ENCODE assay signal across 12 cellular contexts in the genomic region with DNA sequence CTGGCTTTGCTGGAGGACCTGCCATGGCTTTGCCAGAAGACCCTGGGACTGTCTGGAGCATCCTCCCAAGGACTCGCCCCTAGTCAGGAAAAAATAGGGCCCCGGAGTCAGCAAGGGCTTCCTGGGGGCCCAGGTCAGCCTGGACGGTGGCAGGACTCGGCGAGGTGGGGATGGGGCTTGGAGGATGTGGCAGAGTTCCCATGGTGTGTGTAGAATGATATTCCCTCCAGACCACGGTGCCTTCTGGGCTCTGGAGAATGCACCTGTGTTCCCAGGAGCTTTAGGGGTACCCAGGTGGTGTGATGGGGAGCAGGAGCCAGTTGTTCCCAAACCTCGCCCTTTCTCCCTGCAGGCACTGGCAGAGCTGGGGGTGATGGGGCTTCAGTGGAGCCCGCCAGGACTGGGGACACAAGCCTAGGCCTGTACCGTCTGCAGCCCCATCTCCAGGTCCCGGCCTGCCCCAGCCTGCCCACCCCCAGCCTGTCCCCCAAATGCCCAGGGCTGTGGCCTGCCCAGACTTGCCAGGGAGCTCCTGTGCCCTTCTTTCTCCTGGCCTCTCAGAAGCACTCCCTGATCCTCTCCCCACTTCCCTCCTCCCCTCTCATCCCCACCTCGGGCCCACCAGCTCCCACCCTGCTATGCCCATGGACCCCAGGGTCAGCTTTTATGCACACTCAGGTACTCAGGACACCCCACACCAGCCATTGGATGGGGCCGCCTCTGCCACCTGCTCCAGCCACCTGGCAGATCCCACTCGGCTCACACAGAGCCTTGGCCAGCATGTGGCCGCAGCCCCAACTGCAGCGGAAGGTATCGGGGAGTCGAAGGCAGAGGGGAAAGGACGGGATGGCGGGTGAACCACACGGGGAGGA.
DNase-seq lines count a peak whose midpoint lies in the region; ATAC-seq and TF ChIP-seq lines count a peak whose summit lies in the region.
"Had no signal": no experiment of that assay in that cellular context is flagged by ENCODE, and none has a peak within 500 bp of the region (broad histone marks: within the 10 kb centered on the region; RNA-seq: fewer than 3 reads in every experiment).

No MANE protein-coding gene starts in this region.

- H3K27ac Mint-ChIP-seq in GM23338 (no peak overlapping the region), glutamatergic neuron (ENCODE audit: unreplicated experiment) (no peak overlapping the region), immature natural killer cell (no peak overlapping the region)
- H3K27ac Mint-ChIP-seq: dendritic cell treated with granulocyte-macrophage colony-stimulating factor and Interleukin-4, amounts not matched to agents 40 ng/mL and 50 ng/mL, for 4 days had no signal

- H3K4me1 Mint-ChIP-seq in GM23338 (peaks cover 19% of the 10 kb centered on the region), glutamatergic neuron (ENCODE audit: low read depth, unreplicated experiment) (peaks cover 25% of the 10 kb centered on the region), immature natural killer cell (peaks cover 0 to 1% of the 10 kb centered on the region in 2 donors)

- no peak for DNase-seq in GM23338 (ENCODE audit: low spot score)
- peak; percentile 45 for DNase-seq in RWPE2 (ENCODE audit: low spot score)
- DNase-seq in glutamatergic neuron: peak; percentile 22
- DNase-seq in posterior vena cava (ENCODE audit: low spot score): peak; percentile 70
- DNase-seq in immature natural killer cell: no peak
- DNase-seq: NCI-H1048 had no signal

- H3K27ac ChIP-seq in GM23338 (ENCODE audit: low read depth) (no peak overlapping the region), RWPE2 (ENCODE audit: poor library complexity, severe bottlenecking) (no peak overlapping the region)

- H2AFZ ChIP-seq in GM23338: no peak overlapping the region

- ATAC-seq in GM23338 (peak; percentile 33), RWPE2 (ENCODE audit: low read depth) (peak; percentile 47), HG03354 (IDR thresholded peaks at IDR 0.05; ENCODE audit: poor library complexity, severe bottlenecking, unreplicated experiment) (no peak), HG03565 (IDR thresholded peaks at IDR 0.05; ENCODE audit: unreplicated experiment) (no peak)
- ATAC-seq: Panc1; stimulated activated naive CD8-positive, alpha-beta T cell treated with anti-CD3 and anti-CD28 coated beads, Interleukin-15, amount 100 ng/mL, for 72 hours had no signal

- no peak overlapping the region for H3K4me2 ChIP-seq in GM23338

- H3K9me3 Mint-ChIP-seq in GM23338 (peaks cover 13% of the 10 kb centered on the region), glutamatergic neuron (ENCODE audit: unreplicated experiment) (peaks cover 8% of the 10 kb centered on the region), immature natural killer cell (no peaks in the 10 kb centered on the region)
- H3K9me3 Mint-ChIP-seq: CD4-positive, CD25-positive, alpha-beta regulatory T cell; dendritic cell treated with granulocyte-macrophage colony-stimulating factor and Interleukin-4, amounts not matched to agents 40 ng/mL and 50 ng/mL, for 4 days; stimulated activated naive CD8-positive, alpha-beta T cell treated with anti-CD3 and anti-CD28 coated beads, Interleukin-15, amount 100 ng/mL, for 72 hours had no signal

- intact Hi-C loops in posterior vena cava (cut with DNase I): no loop called here

- H3K27me3 ChIP-seq in GM23338 (ENCODE audit: insufficient read depth) (peaks cover 2% of the 10 kb centered on the region; the same call in 1 of the 2 replicates), RWPE2 (ENCODE audit: insufficient read depth, poor library complexity, severe bottlenecking) (no peaks in the 10 kb centered on the region)

- no peaks in the 10 kb centered on the region for H4K20me1 ChIP-seq in GM23338 (replicated peaks; ENCODE audit: insufficient read depth)

- H3K79me2 ChIP-seq in GM23338 (replicated peaks; ENCODE audit: insufficient read depth): no peaks in the 10 kb centered on the region

- H3K9me2 ChIP-seq in GM23338 (ENCODE audit: insufficient read depth): no peaks in the 10 kb centered on the region

- no peaks in the 10 kb centered on the region for H3F3A ChIP-seq in GM23338 (replicated peaks; ENCODE audit: low read depth)

- TF ChIP-seq CTCF in GM23338 (conservative IDR thresholded peaks at IDR 0.05; ENCODE audit: low read depth in 2 of 2) (no peak), RWPE2 (IDR thresholded peaks at IDR 0.05; ENCODE audit: poor library complexity, severe bottlenecking) (no peak), glutamatergic neuron (IDR thresholded peaks at IDR 0.05; ENCODE audit: partially characterized antibody, unreplicated experiment) (no peak)

- H3K27me3 Mint-ChIP-seq in GM23338 (ENCODE audit: insufficient read depth, low read depth, poor library complexity) (peaks cover 34% of the 10 kb centered on the region), glutamatergic neuron (ENCODE audit: unreplicated experiment) (peaks cover 3% of the 10 kb centered on the region), immature natural killer cell (ENCODE audit: low read depth in 3 of 3) (peaks cover 5 to 6% (median 6%) of the 10 kb centered on the region in 3 donors)
- H3K27me3 Mint-ChIP-seq: dendritic cell treated with granulocyte-macrophage colony-stimulating factor and Interleukin-4, amounts not matched to agents 40 ng/mL and 50 ng/mL, for 4 days; stimulated activated naive CD8-positive, alpha-beta T cell treated with anti-CD3 and anti-CD28 coated beads, Interleukin-15, amount 100 ng/mL, for 72 hours had no signal

- H3K9me3 ChIP-seq in RWPE2 (ENCODE audit: severe bottlenecking): no peaks in the 10 kb centered on the region

- H3K4me3 ChIP-seq in GM23338 (no peak overlapping the region), RWPE2 (ENCODE audit: severe bottlenecking) (no peak overlapping the region)

- H3K4me3 Mint-ChIP-seq in GM23338 (no peak overlapping the region), glutamatergic neuron (ENCODE audit: unreplicated experiment) (no peak overlapping the region), immature natural killer cell (no peak overlapping the region)
- H3K4me3 Mint-ChIP-seq: CD4-positive, CD25-positive, alpha-beta regulatory T cell; dendritic cell treated with granulocyte-macrophage colony-stimulating factor and Interleukin-4, amounts not matched to agents 40 ng/mL and 50 ng/mL, for 4 days; stimulated activated naive CD8-positive, alpha-beta T cell treated with anti-CD3 and anti-CD28 coated beads, Interleukin-15, amount 100 ng/mL, for 72 hours had no signal

- H3K36me3 Mint-ChIP-seq in GM23338 (ENCODE audit: low read depth) (peaks cover 4% of the 10 kb centered on the region; the same call in 2 of the 3 replicates), glutamatergic neuron (ENCODE audit: unreplicated experiment) (peaks cover 12% of the 10 kb centered on the region), immature natural killer cell (no peaks in the 10 kb centered on the region)

- H3K36me3 ChIP-seq in GM23338 (ENCODE audit: insufficient read depth): no peaks in the 10 kb centered on the region
- no peaks in the 10 kb centered on the region for H3K36me3 ChIP-seq in RWPE2 (ENCODE audit: low read depth)

- H3K4me1 ChIP-seq in GM23338 (ENCODE audit: insufficient read depth): no peaks in the 10 kb centered on the region; the same call in 1 of the 2 replicates
- H3K4me1 ChIP-seq in RWPE2 (ENCODE audit: insufficient read depth, poor library complexity, severe bottlenecking): peaks cover 4% of the 10 kb centered on the region

TF ChIP-seq in GM23338, 12 proteins besides CTCF, POLR2A, EP300 and RAD21:
- TF ChIP-seq STAT1 (IDR thresholded peaks at IDR 0.05; ENCODE audit: unreplicated experiment) (no peak), ZNF114 (CRISPR knock-in tag; IDR thresholded peaks at IDR 0.05) (no peak), JUNB (IDR thresholded peaks at IDR 0.05; ENCODE audit: unreplicated experiment) (no peak), EZH2phosphoT487 (IDR thresholded peaks at IDR 0.05; ENCODE audit: unreplicated experiment) (no peak)
TF ChIP-seq in GM23338: peak in this region for 0.

Comparison
In these comparisons a context has a peak if more than half of its experiments do, and no peak if none do; other contexts are left out.
1. ATAC-seq: peak in GM23338 (single experiment) and RWPE2 (single experiment); none in HG03354 (single experiment) and HG03565 (single experiment).
2. DNase-seq: peak in RWPE2 (single experiment), glutamatergic neuron (single experiment) and posterior vena cava (single experiment); none in GM23338 (single experiment) and immature natural killer cell (0 of 3).